In genomic region chr11:47212938-47213337, GRCh38 we compare ENCODE assay signal across 22 cellular contexts. TPM values are rescaled to one million over a fixed set of nuclear protein-coding genes. Genes with fewer than 3 reads are reported as not detected.
DNase-seq lines count a peak whose midpoint lies in the region; ATAC-seq and TF ChIP-seq lines count a peak whose summit lies in the region.
"Had no signal": no experiment of that assay in that cellular context is flagged by ENCODE, and none has a peak within 500 bp of the region (broad histone marks: within the 10 kb centered on the region; RNA-seq: fewer than 3 reads in every experiment).

No MANE protein-coding gene starts in this region.

- H3K4me3 ChIP-seq in iPS-15b (ENCODE audit: low read depth, low read length) = no peak overlapping the region
- H3K4me3 ChIP-seq in psoas muscle = no peak overlapping the region
- H3K4me3 ChIP-seq in lower leg skin (ENCODE audit: low read depth, poor library complexity, severe bottlenecking) = no peak overlapping the region
- H3K4me3 ChIP-seq: adrenal gland, SJCRH30, thyroid gland had no signal

- intact Hi-C loops in activated CD4-positive, alpha-beta T cell treated with anti-CD3 and anti-CD28 coated beads, Interleukin-2, amount 10 ng/mL, durations not matched to agents 24 days and 14 days (cut with micrococcal nuclease) = loop anchor here (10.0 kb wide), 1 partner anchor 1088 kb away; the partner anchor contains the start of gene PHF21A
- intact Hi-C loops in activated CD4-positive, alpha-beta T cell treated with anti-CD3 and anti-CD28 coated beads for 36 hours (cut with DNase I, micrococcal nuclease) = loop anchor here in 1 of 2 experiments (10.0 kb wide), 1 partner anchor 792 kb away; no protein-coding TSS in a partner anchor
- intact Hi-C loops in psoas muscle (cut with DNase I) (no loop called here), lower leg skin (cut with DNase I; ENCODE audit: low total_unique reads) (no loop called here)

- WGBS in psoas muscle, 3 donors = 92 to 94% (median 94%) methylated on average over 12 of the region's 12 CpGs
- 66 to 67% methylated on average over 12 of the region's 12 CpGs for WGBS in lower leg skin, 2 donors

- TF ChIP-seq CTCF in RWPE1 (conservative IDR thresholded peaks at IDR 0.05; ENCODE audit: low read depth) (no peak), psoas muscle (IDR thresholded peaks at IDR 0.05) (no peak), lower leg skin (IDR thresholded peaks at IDR 0.05) (no peak)

- H3K27ac ChIP-seq in RWPE1 (peak overlapping the region; percentile 99), psoas muscle (peak overlapping the region; percentile 92)
- H3K27ac ChIP-seq: brain microvascular endothelial cell, neutrophil, SJCRH30, thyroid gland had no signal

- H3K9me3 Mint-ChIP-seq in activated CD4-positive, alpha-beta T cell treated with anti-CD3 and anti-CD28 coated beads, Interleukin-2, amount 10 ng/mL, durations not matched to agents 24 days and 14 days = no peaks in the 10 kb centered on the region
- no peaks in the 10 kb centered on the region for H3K9me3 Mint-ChIP-seq in activated CD4-positive, alpha-beta T cell treated with anti-CD3 and anti-CD28 coated beads for 36 hours (ENCODE audit: low read depth)
- H3K9me3 Mint-ChIP-seq: activated CD8-positive, alpha-beta T cell treated with anti-CD3 and anti-CD28 coated beads for 36 hours; stimulated activated naive CD8-positive, alpha-beta T cell treated with anti-CD3 and anti-CD28 coated beads, Interleukin-15, amount 100 ng/mL, for 72 hours; T-cell had no signal

- H3K4me1 Mint-ChIP-seq in activated CD4-positive, alpha-beta T cell treated with anti-CD3 and anti-CD28 coated beads, Interleukin-2, amount 10 ng/mL, durations not matched to agents 24 days and 14 days = peaks cover 30% of the 10 kb centered on the region
- H3K4me1 Mint-ChIP-seq in activated CD4-positive, alpha-beta T cell treated with anti-CD3 and anti-CD28 coated beads for 36 hours = peaks cover 23% of the 10 kb centered on the region

- H3K36me3 ChIP-seq in iPS-15b (ENCODE audit: control insufficient read depth, insufficient read depth, low read length) (peaks cover 3% of the 10 kb centered on the region), psoas muscle (ENCODE audit: insufficient read depth in 1 of 2, low read depth in 1 of 2) (peaks cover 0 to 11% of the 10 kb centered on the region in 2 donors)
- H3K36me3 ChIP-seq: brain microvascular endothelial cell, neutrophil, SJCRH30, thyroid gland had no signal

- H3K4me1 ChIP-seq in iPS-15b (ENCODE audit: control insufficient read depth, insufficient read depth, low read length) (no peaks in the 10 kb centered on the region), psoas muscle (peaks cover 23% of the 10 kb centered on the region)

- DNase-seq in activated CD4-positive, alpha-beta T cell treated with anti-CD3 and anti-CD28 coated beads, Interleukin-2, amount 10 ng/mL, durations not matched to agents 24 days and 14 days = no peak
- DNase-seq in activated CD4-positive, alpha-beta T cell treated with anti-CD3 and anti-CD28 coated beads for 36 hours = no peak
- DNase-seq in RWPE1 (ENCODE audit: low spot score) (no peak), psoas muscle (no peak), lower leg skin (ENCODE audit: low spot score in 2 of 2) (no peak), NCI-H1694 (lab: John Stamatoyannopoulos, UW) (no peak)
- DNase-seq: 8988T; activated CD8-positive, alpha-beta T cell treated with anti-CD3 and anti-CD28 coated beads for 36 hours; activated effector memory CD4-positive, alpha-beta T cell treated with anti-CD3 and anti-CD28 coated beads, Interleukin-2, amount 50 U/mL, for 16 hours; brain microvascular endothelial cell; KG1; MM.1S; NCI-H2029 treated with DMSO at 0.1 percent for 48 hours; NCI-H345; SJCRH30; stimulated activated naive CD8-positive, alpha-beta T cell treated with anti-CD3 and anti-CD28 coated beads, Interleukin-15, amount 100 ng/mL, for 72 hours; T-cell; thyroid gland had no signal

- H3K36me3 Mint-ChIP-seq in activated CD4-positive, alpha-beta T cell treated with anti-CD3 and anti-CD28 coated beads, Interleukin-2, amount 10 ng/mL, durations not matched to agents 24 days and 14 days (ENCODE audit: low read depth) = peaks cover 23% of the 10 kb centered on the region
- H3K36me3 Mint-ChIP-seq in activated CD4-positive, alpha-beta T cell treated with anti-CD3 and anti-CD28 coated beads for 36 hours (ENCODE audit: low read depth) = peaks cover 26% of the 10 kb centered on the region

- POLR2A ChIA-PET in activated CD4-positive, alpha-beta T cell treated with anti-CD3 and anti-CD28 coated beads for 36 hours (lab: Charles Lee) = no interaction called here
- POLR2A ChIA-PET in RWPE1 (lab: Yijun Ruan, JAX; ENCODE audit: low non-redundant PET) = no interaction called here

- no peaks in the 10 kb centered on the region for H3K9me3 ChIP-seq in iPS-15b (ENCODE audit: control insufficient read depth, insufficient read depth, low read length)
- H3K9me3 ChIP-seq in psoas muscle = no peaks in the 10 kb centered on the region
- H3K9me3 ChIP-seq: adrenal gland, neutrophil, SJCRH30, thyroid gland had no signal

- H3K27me3 ChIP-seq in iPS-15b (ENCODE audit: control insufficient read depth, insufficient read depth, low read length) = no peaks in the 10 kb centered on the region
- no peaks in the 10 kb centered on the region for H3K27me3 ChIP-seq in psoas muscle (ENCODE audit: insufficient read depth in 3 of 3, low read length in 2 of 3)
- H3K27me3 ChIP-seq: adrenal gland, brain microvascular endothelial cell, neutrophil, SJCRH30, thyroid gland had no signal

- H3K4me3 Mint-ChIP-seq in activated CD4-positive, alpha-beta T cell treated with anti-CD3 and anti-CD28 coated beads, Interleukin-2, amount 10 ng/mL, durations not matched to agents 24 days and 14 days = no peak overlapping the region
- H3K4me3 Mint-ChIP-seq in activated CD4-positive, alpha-beta T cell treated with anti-CD3 and anti-CD28 coated beads for 36 hours = no peak overlapping the region

- no peak for ATAC-seq in activated CD4-positive, alpha-beta T cell treated with anti-CD3 and anti-CD28 coated beads for 36 hours
- ATAC-seq in psoas muscle (no peak), GM21381 (IDR thresholded peaks at IDR 0.05; ENCODE audit: unreplicated experiment) (no peak)
- ATAC-seq: activated CD8-positive, alpha-beta T cell treated with anti-CD3 and anti-CD28 coated beads for 36 hours; stimulated activated naive CD8-positive, alpha-beta T cell treated with anti-CD3 and anti-CD28 coated beads, Interleukin-15, amount 100 ng/mL, for 72 hours; T-cell had no signal

- peak overlapping the region; percentile 4 for H3K9ac ChIP-seq in iPS-15b (ENCODE audit: low read depth, low read length)

- TF ChIP-seq POLR2A in lower leg skin (IDR thresholded peaks at IDR 0.05) = no peak

- no peaks in the 10 kb centered on the region for H3K27me3 Mint-ChIP-seq in activated CD4-positive, alpha-beta T cell treated with anti-CD3 and anti-CD28 coated beads, Interleukin-2, amount 10 ng/mL, durations not matched to agents 24 days and 14 days
- no peaks in the 10 kb centered on the region for H3K27me3 Mint-ChIP-seq in activated CD4-positive, alpha-beta T cell treated with anti-CD3 and anti-CD28 coated beads for 36 hours
- H3K27me3 Mint-ChIP-seq: activated CD8-positive, alpha-beta T cell treated with anti-CD3 and anti-CD28 coated beads for 36 hours; stimulated activated naive CD8-positive, alpha-beta T cell treated with anti-CD3 and anti-CD28 coated beads, Interleukin-15, amount 100 ng/mL, for 72 hours; T-cell had no signal

- CTCF ChIA-PET in activated CD4-positive, alpha-beta T cell treated with anti-CD3 and anti-CD28 coated beads for 36 hours (lab: Charles Lee) = interaction anchor here (1.6 kb wide), 1 partner anchor 276 kb away, joined by 4 read pairs; the partner anchor contains the start of gene CSTPP1
- CTCF ChIA-PET in RWPE1 (lab: Yijun Ruan, JAX) = no interaction called here

- peak overlapping the region; percentile 8 for H3K27ac Mint-ChIP-seq in activated CD4-positive, alpha-beta T cell treated with anti-CD3 and anti-CD28 coated beads, Interleukin-2, amount 10 ng/mL, durations not matched to agents 24 days and 14 days
- no peak overlapping the region for H3K27ac Mint-ChIP-seq in activated CD4-positive, alpha-beta T cell treated with anti-CD3 and anti-CD28 coated beads for 36 hours

RNA-seq across cellular contexts. Expression of gene DDB2, which starts 1.8 kb away (rescaled TPM):
- 148 and 157 TPM in 2 replicates for total RNA-seq in activated CD4-positive, alpha-beta T cell treated with anti-CD3 and anti-CD28 coated beads, Interleukin-2, amount 10 ng/mL, durations not matched to agents 24 days and 14 days
- 100 to 1,000 TPM; 159 to 178 TPM for total RNA-seq in activated CD4-positive, alpha-beta T cell treated with anti-CD3 and anti-CD28 coated beads for 36 hours
- total RNA-seq in psoas muscle = 1 to 10 TPM; 5.1 to 9.3 (median 6.9) TPM
- 10 to 100 TPM in 1 of 3 donors, 1 to 10 TPM in 2; 3.8 to 11.5 (median 4.3) TPM for polyA plus RNA-seq in psoas muscle
- 10 to 100 TPM; 53.2 to 85.7 (median 66.0) TPM for total RNA-seq in lower leg skin

RNA-seq across cellular contexts. Expression of gene PACSIN3, which starts 26.7 kb away (rescaled TPM):
- total RNA-seq in activated CD4-positive, alpha-beta T cell treated with anti-CD3 and anti-CD28 coated beads, Interleukin-2, amount 10 ng/mL, durations not matched to agents 24 days and 14 days = 14.3 and 16.4 TPM in 2 replicates
- total RNA-seq in activated CD4-positive, alpha-beta T cell treated with anti-CD3 and anti-CD28 coated beads for 36 hours = 1 to 10 TPM; 4.1 to 5.9 TPM
- total RNA-seq in psoas muscle = 100 to 1,000 TPM; 210 to 430 (median 348) TPM
- 100 to 1,000 TPM in 2 of 3 donors, 10 to 100 TPM in 1; 90.4 to 303 (median 167) TPM for polyA plus RNA-seq in psoas muscle
- total RNA-seq in lower leg skin = 10 to 100 TPM; 47.7 to 73.5 (median 58.4) TPM

RNA-seq across cellular contexts. Expression of gene ACP2, which starts 35.7 kb away (rescaled TPM):
- 24.8 and 27.6 TPM in 2 replicates for total RNA-seq in activated CD4-positive, alpha-beta T cell treated with anti-CD3 and anti-CD28 coated beads, Interleukin-2, amount 10 ng/mL, durations not matched to agents 24 days and 14 days
- 10 to 100 TPM; 10.2 to 11.2 TPM for total RNA-seq in activated CD4-positive, alpha-beta T cell treated with anti-CD3 and anti-CD28 coated beads for 36 hours
- 10 to 100 TPM in 3 of 4 donors, 1 to 10 TPM in 1; 7.1 to 17.8 (median 15.3) TPM for total RNA-seq in psoas muscle
- 10 to 100 TPM; 13.1 to 19.0 (median 18.5) TPM for polyA plus RNA-seq in psoas muscle
- 10 to 100 TPM; 20.2 to 38.9 (median 21.9) TPM for total RNA-seq in lower leg skin

RNA-seq across cellular contexts. Expression of gene ARFGAP2, which starts 36.3 kb away (rescaled TPM):
- total RNA-seq in activated CD4-positive, alpha-beta T cell treated with anti-CD3 and anti-CD28 coated beads, Interleukin-2, amount 10 ng/mL, durations not matched to agents 24 days and 14 days = 98.3 and 109 TPM in 2 replicates
- total RNA-seq in activated CD4-positive, alpha-beta T cell treated with anti-CD3 and anti-CD28 coated beads for 36 hours = 10 to 100 TPM; 74.9 to 76.5 TPM
- total RNA-seq in psoas muscle = 100 to 1,000 TPM in 1 of 4 donors, 10 to 100 TPM in 3; 80.2 to 138 (median 86.5) TPM
- 10 to 100 TPM; 58.7 to 84.3 (median 60.8) TPM for polyA plus RNA-seq in psoas muscle
- 100 to 1,000 TPM; 105 to 239 (median 157) TPM for total RNA-seq in lower leg skin

RNA-seq across cellular contexts. Expression of gene NR1H3, which starts 44.9 kb away (rescaled TPM):
- total RNA-seq in activated CD4-positive, alpha-beta T cell treated with anti-CD3 and anti-CD28 coated beads, Interleukin-2, amount 10 ng/mL, durations not matched to agents 24 days and 14 days = 7.6 and 15.4 TPM in 2 replicates
- 10 to 100 TPM in 1 of 2 experiments, 1 to 10 TPM in 1; 9.5 to 13.3 TPM for total RNA-seq in activated CD4-positive, alpha-beta T cell treated with anti-CD3 and anti-CD28 coated beads for 36 hours
- total RNA-seq in psoas muscle = 10 to 100 TPM in 1 of 4 donors, 1 to 10 TPM in 3; 3.9 to 12.6 (median 5.2) TPM
- polyA plus RNA-seq in psoas muscle = 1 to 10 TPM; 6.2 to 9.3 (median 7.6) TPM
- total RNA-seq in lower leg skin = 10 to 100 TPM; 18.5 to 34.6 (median 23.4) TPM

Comparison
In these comparisons a context has a peak if more than half of its experiments do, and no peak if none do; other contexts are left out.
1. RNA of gene DDB2, which starts 1.8 kb away (total RNA-seq): 159 to 178 TPM in activated CD4-positive, alpha-beta T cell treated with anti-CD3 and anti-CD28 coated beads for 36 hours, 148 to 157 TPM in activated CD4-positive, alpha-beta T cell treated with anti-CD3 and anti-CD28 coated beads, Interleukin-2, amount 10 ng/mL, durations not matched to agents 24 days and 14 days and 53.2 to 85.7 TPM in lower leg skin; 5.1 to 9.3 TPM in psoas muscle; every median in the first group is over 4 times any median in the second.